ENCODE assay signal across 16 cellular contexts in genomic region chr12:93968518-93968917, GRCh38.
DNase-seq lines count a peak whose midpoint lies in the region; ATAC-seq, FAIRE-seq and TF ChIP-seq lines count a peak whose summit lies in the region.
"Had no signal": no experiment of that assay in that cellular context is flagged by ENCODE, and none has a peak within 500 bp of the region (broad histone marks: within the 10 kb centered on the region; RNA-seq: fewer than 3 reads in every experiment).

No MANE protein-coding gene starts in this region.

- H3K9me3 Mint-ChIP-seq in astrocyte (ENCODE audit: unreplicated experiment): peaks cover 4% of the 10 kb centered on the region
- H3K9me3 Mint-ChIP-seq: CD4-positive, alpha-beta T cell had no signal

- H2AFZ ChIP-seq in DND-41 (ENCODE audit: low read depth, low read length) (peak overlapping the region; percentile 52), astrocyte (ENCODE audit: low read depth, low read length) (no peak overlapping the region)

- H3K79me2 ChIP-seq in DND-41 (ENCODE audit: insufficient read depth, low read length) (no peaks in the 10 kb centered on the region), astrocyte (ENCODE audit: insufficient read depth, low read length) (no peaks in the 10 kb centered on the region)

- peaks cover 6% of the 10 kb centered on the region for H3K4me1 Mint-ChIP-seq in astrocyte (ENCODE audit: low read depth, unreplicated experiment)
- H3K4me1 Mint-ChIP-seq: B cell had no signal

- H3K27ac ChIP-seq in BLaER1: no peak overlapping the region; the same call in 1 of the 2 replicates
- peak overlapping the region; percentile 71 for H3K27ac ChIP-seq in DND-41 (ENCODE audit: low read length)
- no peak overlapping the region for H3K27ac ChIP-seq in astrocyte (ENCODE audit: low read depth, low read length)
- H3K27ac ChIP-seq: C4-2B, HL-60 had no signal

- no peaks in the 10 kb centered on the region for H4K20me1 ChIP-seq in BLaER1
- H4K20me1 ChIP-seq in DND-41 (ENCODE audit: insufficient read depth, low read length): no peaks in the 10 kb centered on the region
- H4K20me1 ChIP-seq in astrocyte (ENCODE audit: insufficient read depth, low read length): no peaks in the 10 kb centered on the region

- H3K4me3 Mint-ChIP-seq in astrocyte (ENCODE audit: unreplicated experiment): no peak overlapping the region
- H3K4me3 Mint-ChIP-seq: B cell; CD4-positive, alpha-beta T cell had no signal

- peaks cover 6% of the 10 kb centered on the region for H3K27me3 Mint-ChIP-seq in astrocyte (ENCODE audit: low read depth, unreplicated experiment)
- H3K27me3 Mint-ChIP-seq: CD4-positive, alpha-beta T cell had no signal

- H3K4me3 ChIP-seq in BLaER1 (no peak overlapping the region), DND-41 (ENCODE audit: low read depth in 1 of 2, low read length in 2 of 2) (no peak overlapping the region), astrocyte (ENCODE audit: insufficient read depth, low read depth, low read length) (no peak overlapping the region)

- H3K9me3 ChIP-seq in BLaER1: peaks cover 5% of the 10 kb centered on the region; the same call in 1 of the 2 replicates
- H3K9me3 ChIP-seq in DND-41 (ENCODE audit: insufficient read depth, low read length, severe bottlenecking): no peaks in the 10 kb centered on the region
- H3K9me3 ChIP-seq in astrocyte (ENCODE audit: insufficient read depth, low read depth, low read length): no peaks in the 10 kb centered on the region

- no peak overlapping the region for H3K27ac Mint-ChIP-seq in astrocyte (ENCODE audit: unreplicated experiment)
- H3K27ac Mint-ChIP-seq: B cell; CD4-positive, alpha-beta T cell had no signal

- peak; percentile 32 for FAIRE-seq in astrocyte (lab: Jason Lieb, UNC)
- FAIRE-seq: H54 had no signal

- no peak overlapping the region for H3K9ac ChIP-seq in BLaER1
- H3K9ac ChIP-seq in DND-41 (ENCODE audit: low read depth, low read length): peak overlapping the region; percentile 24
- no peak overlapping the region for H3K9ac ChIP-seq in astrocyte (ENCODE audit: low read length)

- ATAC-seq in DND-41 (ENCODE audit: insufficient read depth, low read depth): peak; percentile 44

- H3K27me3 ChIP-seq in BLaER1 (no peaks in the 10 kb centered on the region), DND-41 (ENCODE audit: insufficient read depth, low read length, poor library complexity) (no peaks in the 10 kb centered on the region), astrocyte (ENCODE audit: insufficient read depth, low read length) (no peaks in the 10 kb centered on the region)

- no peak for TF ChIP-seq CTCF in DND-41 (IDR thresholded peaks at IDR 0.05; ENCODE audit: borderline replicate concordance, extremely low read depth, low read length, poor library complexity, severe bottlenecking)
- TF ChIP-seq CTCF in astrocyte (IDR thresholded peaks at IDR 0.05; ENCODE audit: insufficient read depth, low read depth, low read length): no peak

- no peaks in the 10 kb centered on the region for H3K36me3 Mint-ChIP-seq in astrocyte (ENCODE audit: low read depth, unreplicated experiment)

- H3K4me1 ChIP-seq in BLaER1: peaks cover 17% of the 10 kb centered on the region
- H3K4me1 ChIP-seq in DND-41 (ENCODE audit: insufficient read depth, low read length): peaks cover 35% of the 10 kb centered on the region
- peaks cover 6% of the 10 kb centered on the region for H3K4me1 ChIP-seq in astrocyte (ENCODE audit: insufficient read depth, low read length)

- DNase-seq in DND-41: no peak
- DNase-seq in astrocyte (ENCODE audit: low read depth): no peak
- DNase-seq in superior temporal gyrus (ENCODE audit: extremely low spot score): peak; percentile 45
- no peak for DNase-seq in activated CD4-positive, alpha-beta T cell treated with anti-CD3 and anti-CD28 coated beads, Interleukin-2, amount 50 U/mL, for 48 hours
- no peak for DNase-seq in activated CD4-positive, alpha-beta T cell treated with anti-CD3 and anti-CD28 coated beads for 1 hour
- DNase-seq: CD4-positive, alpha-beta T cell; DMS153; DMS79; GF-D8; HCEC 1CT; IMR-90 had no signal

- H3K4me2 ChIP-seq in BLaER1: peak overlapping the region; percentile 59
- peak overlapping the region; percentile 32 for H3K4me2 ChIP-seq in DND-41 (ENCODE audit: insufficient read depth, low read length)
- no peak overlapping the region for H3K4me2 ChIP-seq in astrocyte (ENCODE audit: low read length)

- H3K36me3 ChIP-seq in BLaER1: no peaks in the 10 kb centered on the region
- no peaks in the 10 kb centered on the region for H3K36me3 ChIP-seq in DND-41 (ENCODE audit: insufficient read depth, low read length)
- no peaks in the 10 kb centered on the region for H3K36me3 ChIP-seq in astrocyte (ENCODE audit: insufficient read depth, low read length)
